In genomic region chr6:73116330-73116729, GRCh38 we compare ENCODE assay signal across 6 cellular contexts.
"Had no signal": no experiment of that assay in that cellular context is flagged by ENCODE, and none has a peak within 500 bp of the region (broad histone marks: within the 10 kb centered on the region; RNA-seq: fewer than 3 reads in every experiment).

No MANE protein-coding gene starts in this region.

- H3K4me3 ChIP-seq: K562 had no signal

- DNase-seq: IMR-90, KBM-7, KG1 had no signal

- H3K27ac ChIP-seq: HL-60, KMS-11 had no signal
